Comparison of ENCODE assay signal across 7 cellular contexts in genomic region chr2:196925445-196925767, GRCh38. TPM values are rescaled to one million over a fixed set of nuclear protein-coding genes. Genes with fewer than 3 reads are reported as not detected.
DNase-seq lines count a peak whose midpoint lies in the region; TF ChIP-seq lines count a peak whose summit lies in the region.

No MANE protein-coding gene starts in this region.

- peaks cover 22% of the 10 kb centered on the region for H3F3A ChIP-seq in GM23248 (ENCODE audit: insufficient read depth)

- H3K27ac ChIP-seq in GM23248 (peak overlapping the region; percentile 71), Peyer's patch (peak overlapping the region in 3 of 4 donors; percentile 76 to 93 (median 92)), esophagus (ENCODE audit: low read depth in 2 of 2, low read length in 1 of 2) (peak overlapping the region in 1 of 2 donors; percentile 89), parathyroid adenoma (no peak overlapping the region)

- H3K4me1 ChIP-seq in GM23248 (ENCODE audit: insufficient read depth): peaks cover 19% of the 10 kb centered on the region
- peaks cover 0 to 4% (median 0%) of the 10 kb centered on the region in 4 donors for H3K4me1 ChIP-seq in Peyer's patch
- H3K4me1 ChIP-seq in esophagus (ENCODE audit: control insufficient read depth in 2 of 2, insufficient read depth in 2 of 2, low read length in 1 of 2): no peaks in the 10 kb centered on the region
- H3K4me1 ChIP-seq in parathyroid adenoma: peaks cover 3% of the 10 kb centered on the region

- TF ChIP-seq CTCF in Peyer's patch (IDR thresholded peaks at IDR 0.05): no peak
- no peak for TF ChIP-seq CTCF in parathyroid adenoma (IDR thresholded peaks at IDR 0.05)

- H3K9me2 ChIP-seq in GM23248 (ENCODE audit: insufficient read depth): no peaks in the 10 kb centered on the region

- peak overlapping the region; percentile 99 for H3K4me2 ChIP-seq in GM23248 (ENCODE audit: unreplicated experiment)
- H3K4me2 ChIP-seq in parathyroid adenoma (ENCODE audit: low read length): peak overlapping the region; percentile 75

- H3K79me2 ChIP-seq in GM23248 (ENCODE audit: insufficient read depth): peaks cover 55% of the 10 kb centered on the region
- no peaks in the 10 kb centered on the region for H3K79me2 ChIP-seq in parathyroid adenoma

- no peak for TF ChIP-seq POLR2A in Peyer's patch (IDR thresholded peaks at IDR 0.05)

- POLR2A ChIA-PET in HEK293T (lab: Yijun Ruan, JAX): no interaction called here

- CTCF ChIA-PET in HEK293T (lab: Yijun Ruan, JAX): interaction anchor here (0.6 to 2.1 kb wide), 2 partner anchors 10 to 26 kb away, joined by 3 to 4 read pairs; no protein-coding TSS in a partner anchor

- H3K4me3 ChIP-seq in GM23248 (peak overlapping the region; percentile 100), Peyer's patch (peak overlapping the region; percentile 58 to 90 (median 78)), esophagus (ENCODE audit: low read depth in 1 of 2, low read length in 2 of 2) (peak overlapping the region; percentile 76 to 78), parathyroid adenoma (ENCODE audit: low read depth, low read length) (peak overlapping the region; percentile 92)

- in situ Hi-C loops in GM23248 (cut with MboI): no loop called here

- DNase-seq in GM23248 (peak; percentile 44), Peyer's patch (no peak), HEK293T (ENCODE audit: extremely low spot score) (no peak), AG20443 (ENCODE audit: low spot score) (no peak), iPS-NIHi7 (ENCODE audit: extremely low spot score) (no peak)

- H3K36me3 ChIP-seq in GM23248 (ENCODE audit: low read depth) (no peaks in the 10 kb centered on the region), Peyer's patch (no peaks in the 10 kb centered on the region), esophagus (ENCODE audit: control insufficient read depth in 2 of 2, insufficient read depth in 2 of 2, low read length in 1 of 2) (no peaks in the 10 kb centered on the region), parathyroid adenoma (ENCODE audit: control insufficient read depth, insufficient read depth, low read length) (no peaks in the 10 kb centered on the region)

- peak overlapping the region; percentile 94 for H3K9ac ChIP-seq in GM23248
- no peak overlapping the region for H3K9ac ChIP-seq in parathyroid adenoma

- peak overlapping the region; percentile 100 for H2AFZ ChIP-seq in GM23248
- H2AFZ ChIP-seq in parathyroid adenoma: peak overlapping the region; percentile 82

- no peaks in the 10 kb centered on the region for H4K20me1 ChIP-seq in GM23248 (ENCODE audit: insufficient read depth)

- WGBS in GM23248 (ENCODE audit: low coverage in 1 of 2, low lambda C conversion rate in 2 of 2, missing lambda C conversion rate in 2 of 2), 2 experiments: 2 to 3% methylated on average over 8 of the region's 8 CpGs
- WGBS in esophagus, 2 donors: 6 to 7% methylated on average over 8 of the region's 8 CpGs

- H3K27me3 ChIP-seq in GM23248 (replicated peaks; ENCODE audit: insufficient read depth): no peaks in the 10 kb centered on the region
- no peaks in the 10 kb centered on the region for H3K27me3 ChIP-seq in Peyer's patch
- no peaks in the 10 kb centered on the region for H3K27me3 ChIP-seq in esophagus (ENCODE audit: control insufficient read depth in 1 of 2, insufficient read depth in 2 of 2, low read length in 2 of 2)
- no peaks in the 10 kb centered on the region for H3K27me3 ChIP-seq in parathyroid adenoma (ENCODE audit: control insufficient read depth, insufficient read depth, low read length)

- H3K9me3 ChIP-seq in GM23248 (ENCODE audit: low read depth) (no peaks in the 10 kb centered on the region), Peyer's patch (no peaks in the 10 kb centered on the region), esophagus (ENCODE audit: control insufficient read depth in 2 of 2, insufficient read depth in 1 of 2, low read depth in 1 of 2, low read length in 1 of 2) (no peaks in the 10 kb centered on the region), parathyroid adenoma (ENCODE audit: control insufficient read depth, low read length) (no peaks in the 10 kb centered on the region)

TF ChIP-seq in HEK293T, 16 proteins besides CTCF, POLR2A, EP300 and RAD21:
- TF ChIP-seq HDGF (IDR thresholded peaks at IDR 0.05; ENCODE audit: borderline replicate concordance): no peak

RNA-seq across cellular contexts. Expression of gene PGAP1, which starts 1.1 kb away (rescaled TPM):
- 5.6 and 6.3 TPM in 2 replicates for total RNA-seq in GM23248 (2014; rRNA removed; shearing (Covaris generic))
- polyA plus RNA-seq in GM23248 (2016; fragmentation: Nextera tagmentation; extraction: Ambion mirVana) (2.4 and 2.5 TPM in 2 replicates), esophagus (1 to 10 TPM; 1.7 to 2.2 TPM)
- 10 to 100 TPM; 15.7 to 41.2 (median 25.9) TPM for total RNA-seq in Peyer's patch
